In genomic region chr5:14675865-14676300, GRCh38 we compare ENCODE assay signal across 8 cellular contexts. TPM values are rescaled to one million over a fixed set of nuclear protein-coding genes. Genes with fewer than 3 reads are reported as not detected.
DNase-seq lines count a peak whose midpoint lies in the region; ATAC-seq and TF ChIP-seq lines count a peak whose summit lies in the region.

No MANE protein-coding gene starts in this region.

- peak overlapping the region; percentile 26 to 95 (median 86) for H3K27ac Mint-ChIP-seq in naive B cell
- no peak overlapping the region for H3K27ac Mint-ChIP-seq in Calu3 (ENCODE audit: unreplicated experiment)

- DNase-seq in activated CD4-positive, CD25-positive, alpha-beta regulatory T cell treated with anti-CD3 and anti-CD28 coated beads, Interleukin-2, amount 50 U/mL, for 72 hours: no peak
- DNase-seq in SKM-1 (lab: John Stamatoyannopoulos, UW; ENCODE audit: unreplicated experiment) (peak; percentile 6), naive B cell (peak; percentile 64), COLO668 (lab: John Stamatoyannopoulos, UW; ENCODE audit: unreplicated experiment) (no peak), Calu3 (no peak), NCI-H82 (lab: John Stamatoyannopoulos, UW) (no peak)

- peak; percentile 12 to 24 for ATAC-seq in activated CD4-positive, CD25-positive, alpha-beta regulatory T cell treated with anti-CD3 and anti-CD28 coated beads, Interleukin-2, amount 50 U/mL, for 24 hours
- peak; percentile 51 for ATAC-seq in HG02981 (IDR thresholded peaks at IDR 0.05; ENCODE audit: unreplicated experiment)
- ATAC-seq in naive B cell (ENCODE audit: low read depth in 2 of 2): peak; percentile 76 to 80

- intact Hi-C loops in Calu3 (cut with micrococcal nuclease; ENCODE audit: unreplicated experiment): no loop called here

- H3K27me3 Mint-ChIP-seq in naive B cell (no peaks in the 10 kb centered on the region), Calu3 (ENCODE audit: unreplicated experiment) (no peaks in the 10 kb centered on the region)

- no TSS peak for BruUV-seq in Calu3 (replicated peaks; lab: Mats Ljungman, UMichigan)

- CTCF ChIA-PET in Calu3 (lab: Charles Lee): no interaction called here

- H3K4me3 Mint-ChIP-seq in naive B cell (peak overlapping the region; percentile 76 to 91 (median 84)), Calu3 (ENCODE audit: low read depth, unreplicated experiment) (no peak overlapping the region)

- H3K9me3 Mint-ChIP-seq in naive B cell: no peaks in the 10 kb centered on the region
- H3K9me3 Mint-ChIP-seq in Calu3 (ENCODE audit: low read depth, unreplicated experiment): no peaks in the 10 kb centered on the region

- TF ChIP-seq CTCF in Calu3 (IDR thresholded peaks at IDR 0.05; ENCODE audit: unreplicated experiment): no peak

- H3K4me1 Mint-ChIP-seq in naive B cell (peaks cover 63 to 81% (median 74%) of the 10 kb centered on the region in 3 donors), Calu3 (ENCODE audit: low read depth, unreplicated experiment) (peaks cover 56% of the 10 kb centered on the region)

- H3K36me3 Mint-ChIP-seq in naive B cell (peaks cover 6 to 15% of the 10 kb centered on the region in 2 donors), Calu3 (ENCODE audit: insufficient read depth, unreplicated experiment) (peaks cover 8% of the 10 kb centered on the region)

RNA-seq across cellular contexts. Expression of gene OTULIN, which starts 11.4 kb away (rescaled TPM):
- 10 to 100 TPM in 5 of 6 donors, 1 to 10 TPM in 1; 9.4 to 27.8 (median 19.1) TPM for polyA plus RNA-seq in naive B cell (ENCODE audit: low read depth in 6 of 6)
- total RNA-seq in Calu3 (2022): 35.7 and 36.0 TPM in 2 replicates

Comparison
In these comparisons a context has a peak if more than half of its experiments do, and no peak if none do; other contexts are left out.
1. ATAC-seq: peak in every context shown above with its lines; median percentile 78 in naive B cell; 51 in HG02981; 18 in activated CD4-positive, CD25-positive, alpha-beta regulatory T cell treated with anti-CD3 and anti-CD28 coated beads, Interleukin-2, amount 50 U/mL, for 24 hours.
2. DNase-seq: peak in SKM-1 (single experiment) and naive B cell (single experiment); none in activated CD4-positive, CD25-positive, alpha-beta regulatory T cell treated with anti-CD3 and anti-CD28 coated beads, Interleukin-2, amount 50 U/mL, for 72 hours (single experiment), COLO668 (single experiment), Calu3 (single experiment) and NCI-H82 (single experiment).